In genomic region chr6:131182991-131183425, GRCh38 we compare ENCODE assay signal across 1 cellular context.
A peak's percentile ranks its signal among the peaks of the same experiment; 100 is the strongest.
TF ChIP-seq lines count a peak whose summit lies in the region.

No MANE protein-coding gene starts in this region.

TF ChIP-seq in H1, 55 proteins besides CTCF, POLR2A, EP300 and RAD21:
- TF ChIP-seq ATF2 (IDR thresholded peaks at IDR 0.05; ENCODE audit: low read length) (no peak), ASH2L (IDR thresholded peaks at IDR 0.05; ENCODE audit: low read length) (peak; percentile 34)
